Comparison of ENCODE assay signal across 11 cellular contexts in the genomic region with DNA sequence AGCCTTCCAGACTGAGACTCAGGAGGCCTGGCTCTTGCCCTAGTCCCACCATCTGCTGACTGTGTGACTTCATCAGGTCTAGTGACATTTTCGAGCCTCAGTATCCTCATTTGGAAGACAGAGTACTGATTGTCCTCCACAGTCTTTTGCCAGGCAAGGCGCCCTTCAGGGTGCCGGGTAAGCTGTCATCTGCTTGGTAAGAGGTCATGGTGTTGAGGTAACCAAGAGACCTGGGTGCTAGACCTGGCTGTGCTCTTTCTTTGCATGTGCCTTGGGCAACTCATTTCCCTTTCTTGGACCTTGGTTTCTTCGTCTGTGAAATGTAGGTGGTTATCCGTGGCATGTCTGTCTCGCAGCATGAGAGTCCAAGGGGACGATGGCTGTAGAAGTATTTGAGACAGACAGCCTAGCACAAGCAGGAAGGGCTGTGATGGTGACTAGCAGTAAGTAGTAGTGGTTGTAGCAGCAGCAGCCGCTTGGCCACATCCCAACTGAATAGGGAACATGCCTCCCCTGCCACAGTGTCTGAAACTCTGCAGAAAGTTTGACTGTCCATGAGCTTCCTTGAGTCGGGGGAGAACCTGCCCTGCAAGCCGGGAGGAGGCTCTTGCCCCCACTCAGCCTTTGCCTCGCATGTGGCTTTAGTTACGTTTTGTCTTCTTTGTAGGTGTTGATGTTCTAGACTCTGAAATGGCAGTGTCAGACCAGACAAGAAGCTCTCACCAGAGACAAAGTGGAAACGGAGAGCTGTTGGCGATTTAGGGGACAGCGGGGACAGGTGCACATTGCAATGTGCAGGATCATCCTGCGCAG. TPM values are rescaled to one million over a fixed set of nuclear protein-coding genes. Genes with fewer than 3 reads are reported as not detected.
A peak's percentile ranks its signal among the peaks of the same experiment; 100 is the strongest.
DNase-seq lines count a peak whose midpoint lies in the region; ATAC-seq and TF ChIP-seq lines count a peak whose summit lies in the region.
"Had no signal": no experiment of that assay in that cellular context is flagged by ENCODE, and none has a peak within 500 bp of the region (broad histone marks: within the 10 kb centered on the region; RNA-seq: fewer than 3 reads in every experiment).

No MANE protein-coding gene starts in this region.

- H3K4me1 ChIP-seq in transverse colon = peaks cover 15 to 57% (median 29%) of the 10 kb centered on the region in 4 donors

- H3K9me3 ChIP-seq in transverse colon = no peaks in the 10 kb centered on the region

- TF ChIP-seq CTCF in dorsolateral prefrontal cortex (IDR thresholded peaks at IDR 0.05 in 54 of 56, conservative IDR thresholded peaks at IDR 0.05 in 2 of 56; ENCODE audit: low read depth in 1 of 56, partially characterized antibody in 56 of 56) (no peak), transverse colon (IDR thresholded peaks at IDR 0.05) (no peak)

- no peak for TF ChIP-seq EP300 in transverse colon (IDR thresholded peaks at IDR 0.05; ENCODE audit: low read depth)

- H3K4me3 ChIP-seq in dorsolateral prefrontal cortex = no peak overlapping the region
- H3K4me3 ChIP-seq in transverse colon = no peak overlapping the region

- H3K4me1 Mint-ChIP-seq in T-helper 2 cell treated with Interferon-gamma antibody and Interleukin-4, amounts not matched to agents 5 μg/mL and 100 μg/mL, for 36 hours (ENCODE audit: low read depth) = peaks cover 80% of the 10 kb centered on the region
- H3K4me1 Mint-ChIP-seq in stimulated activated naive B cell treated with anti-CD40 and anti-IgM and Interleukin-4, amounts not matched to agents 10 μg/mL and 1 μg/mL and 100 μg/mL, for 72 hours = peaks cover 66 to 78% of the 10 kb centered on the region in 2 donors

- no peaks in the 10 kb centered on the region for H3K9me3 Mint-ChIP-seq in T-helper 2 cell treated with Interferon-gamma antibody and Interleukin-4, amounts not matched to agents 5 μg/mL and 100 μg/mL, for 36 hours
- no peaks in the 10 kb centered on the region for H3K9me3 Mint-ChIP-seq in stimulated activated naive B cell treated with anti-CD40 and anti-IgM and Interleukin-4, amounts not matched to agents 10 μg/mL and 1 μg/mL and 100 μg/mL, for 72 hours
- H3K9me3 Mint-ChIP-seq: endodermal cell had no signal

- H3K27me3 ChIP-seq in dorsolateral prefrontal cortex (no peaks in the 10 kb centered on the region), transverse colon (no peaks in the 10 kb centered on the region)

- H3K27ac ChIP-seq in dorsolateral prefrontal cortex (peak overlapping the region in 41 of 59 donors; percentile 2 to 85 (median 42)), transverse colon (peak overlapping the region in 2 of 4 donors; percentile 45 to 71)

- in situ Hi-C loops in transverse colon (cut with MboI; ENCODE audit: low pct_ligation_motif_present in 1 of 4, low pct_unique_long_range_greater_than_20kb in 1 of 4, low sequenced_read_pairs in 3 of 4) = loop anchor here in 3 of 4 donors (10.0 to 25.0 kb wide), 2 partner anchors 118 to 121 kb away; no protein-coding TSS in a partner anchor

- H3K27me3 Mint-ChIP-seq in T-helper 2 cell treated with Interferon-gamma antibody and Interleukin-4, amounts not matched to agents 5 μg/mL and 100 μg/mL, for 36 hours (ENCODE audit: low read depth) = no peaks in the 10 kb centered on the region
- no peaks in the 10 kb centered on the region for H3K27me3 Mint-ChIP-seq in stimulated activated naive B cell treated with anti-CD40 and anti-IgM and Interleukin-4, amounts not matched to agents 10 μg/mL and 1 μg/mL and 100 μg/mL, for 72 hours

- H3K36me3 ChIP-seq in transverse colon = no peaks in the 10 kb centered on the region

- peak overlapping the region; percentile 88 for H3K27ac Mint-ChIP-seq in T-helper 2 cell treated with Interferon-gamma antibody and Interleukin-4, amounts not matched to agents 5 μg/mL and 100 μg/mL, for 36 hours
- H3K27ac Mint-ChIP-seq in stimulated activated naive B cell treated with anti-CD40 and anti-IgM and Interleukin-4, amounts not matched to agents 10 μg/mL and 1 μg/mL and 100 μg/mL, for 72 hours = peak overlapping the region; percentile 87
- H3K27ac Mint-ChIP-seq: endodermal cell had no signal

- WGBS in transverse colon (ENCODE audit: low coverage in 1 of 2), 2 donors = 79 to 100% methylated on average over 7 to 16 of the region's 16 CpGs

- intact Hi-C loops in dorsolateral prefrontal cortex (cut with DNase I) = loop anchor here (5.0 kb wide), 2 partner anchors 87 to 123 kb away; no protein-coding TSS in a partner anchor
- intact Hi-C loops in transverse colon (cut with DNase I; ENCODE audit: low total_unique reads) = loop anchor here (5.0 kb wide), 2 partner anchors 53 to 118 kb away; no protein-coding TSS in a partner anchor

- DNase-seq in activated CD4-positive, alpha-beta T cell treated with anti-CD3 and anti-CD28 coated beads, Interleukin-2, amount 50 U/mL, for 1 hour = peak; percentile 23
- DNase-seq in activated CD4-positive, alpha-beta T cell treated with anti-CD3 and anti-CD28 coated beads, Interleukin-2, amount 50 U/mL, for 4 hours = no peak
- DNase-seq in T-helper 2 cell treated with Interferon-gamma antibody and Interleukin-4, amounts not matched to agents 5 μg/mL and 100 μg/mL, for 36 hours (ENCODE audit: low spot score) = no peak
- DNase-seq in dorsolateral prefrontal cortex (peak in 1 of 10 donors; percentile 46), GM19238 (ENCODE audit: insufficient read length, low spot score) (no peak), transverse colon (no peak)
- DNase-seq in stimulated activated naive B cell treated with anti-CD40 and anti-IgM and Interleukin-4, amounts not matched to agents 10 μg/mL and 1 μg/mL and 100 μg/mL, for 72 hours = no peak
- DNase-seq: endodermal cell, MM.1S, NCI-H774 had no signal

- peaks cover 83% of the 10 kb centered on the region for H3K36me3 Mint-ChIP-seq in T-helper 2 cell treated with Interferon-gamma antibody and Interleukin-4, amounts not matched to agents 5 μg/mL and 100 μg/mL, for 36 hours (ENCODE audit: low read depth)
- H3K36me3 Mint-ChIP-seq in stimulated activated naive B cell treated with anti-CD40 and anti-IgM and Interleukin-4, amounts not matched to agents 10 μg/mL and 1 μg/mL and 100 μg/mL, for 72 hours = peaks cover 56 to 72% of the 10 kb centered on the region in 2 donors

- ATAC-seq in stimulated activated naive B cell treated with anti-CD40 and anti-IgM and Interleukin-4, amounts not matched to agents 10 μg/mL and 1 μg/mL and 100 μg/mL, for 72 hours (replicated peaks) = no peak
- ATAC-seq in GM18907 (IDR thresholded peaks at IDR 0.05; ENCODE audit: unreplicated experiment) = no peak

- H3K4me3 Mint-ChIP-seq in T-helper 2 cell treated with Interferon-gamma antibody and Interleukin-4, amounts not matched to agents 5 μg/mL and 100 μg/mL, for 36 hours = peak overlapping the region; percentile 71
- H3K4me3 Mint-ChIP-seq in stimulated activated naive B cell treated with anti-CD40 and anti-IgM and Interleukin-4, amounts not matched to agents 10 μg/mL and 1 μg/mL and 100 μg/mL, for 72 hours = no peak overlapping the region
- H3K4me3 Mint-ChIP-seq: endodermal cell had no signal

- no peak for TF ChIP-seq POLR2A in transverse colon (IDR thresholded peaks at IDR 0.05)

RNA-seq across cellular contexts. Expression of a gene that starts 40.3 kb away (rescaled TPM):
- total RNA-seq in dorsolateral prefrontal cortex = 100 to 1,000 TPM; 166 to 443 (median 325) TPM
- 10 to 100 TPM; 22.8 to 86.4 (median 45.2) TPM for total RNA-seq in transverse colon

RNA-seq across cellular contexts. Expression of a gene that starts 53.9 kb away (rescaled TPM):
- total RNA-seq in dorsolateral prefrontal cortex = 10 to 100 TPM in 32 of 120 experiments, 1 to 10 TPM in 88; 2.3 to 20.6 (median 7.7) TPM
- total RNA-seq in transverse colon = 10 to 100 TPM in 3 of 4 donors, 1 to 10 TPM in 1; 4.9 to 33.2 (median 23.7) TPM
